8 cellular contexts compared by ENCODE assay signal in genomic region chr9:178970-179383, GRCh38. TPM values are rescaled to one million over a fixed set of nuclear protein-coding genes. Genes with fewer than 3 reads are reported as not detected.
DNase-seq lines count a peak whose midpoint lies in the region; TF ChIP-seq lines count a peak whose summit lies in the region.
"Not testable (repeated sequence)": the region's sequence is repeated elsewhere in the genome, so short reads cannot be mapped to it uniquely, and the experiment has no call there.

ZNG1A (minus strand) TSS chr9:179056; CDS start chr9:178969, 87 bp downstream.

- H3K27ac Mint-ChIP-seq in chondrocyte (ENCODE audit: unreplicated experiment) = peak within 1 kb of the TSS; percentile 45

- H3K36me3 Mint-ChIP-seq in chondrocyte (ENCODE audit: low read depth) = not testable (repeated sequence)

- TF ChIP-seq CTCF in LNCaP clone FGC (IDR thresholded peaks at IDR 0.05; ENCODE audit: control insufficient read depth, extremely low read depth, insufficient read depth); chondrocyte (IDR thresholded peaks at IDR 0.05): not testable (repeated sequence)

- intact Hi-C loops in posterior vena cava (cut with DNase I) = not testable (repeated sequence)

- H3K4me3 Mint-ChIP-seq in chondrocyte (ENCODE audit: unreplicated experiment) = peak within 1 kb of the TSS; percentile 72

- H3K4me1 Mint-ChIP-seq in chondrocyte (ENCODE audit: low read depth) = not testable (repeated sequence)

- H3K4me3 ChIP-seq in LNCaP clone FGC (ENCODE audit: low read depth, low read length) (peak within 1 kb of the TSS; percentile 50), iPS-11a (ENCODE audit: low read depth, low read length) (peak within 1 kb of the TSS; percentile 43)

- not testable (repeated sequence) for H3K27me3 Mint-ChIP-seq in chondrocyte (ENCODE audit: low read depth)

- peak; percentile 60 for DNase-seq in CD1c-positive myeloid dendritic cell (ENCODE audit: extremely low spot score)
- DNase-seq in LNCaP clone FGC (ENCODE audit: low read depth) = peak; percentile 75
- DNase-seq in SIG-M5 treated with dmso at 0.1 percent for 504 hours (lab: John Stamatoyannopoulos, UW; ENCODE audit: unreplicated experiment) = peak; percentile 19
- peak; percentile 77 for DNase-seq in activated CD8-positive, alpha-beta memory T cell treated with anti-CD3 and anti-CD28 coated beads, Interleukin-2, amount 50 U/mL, for 48 hours
- not testable (repeated sequence) for DNase-seq in chondrocyte (ENCODE audit: low spot score); posterior vena cava (ENCODE audit: low spot score)
- DNase-seq in stimulated activated CD8-positive, alpha-beta memory T cell treated with anti-CD3 and anti-CD28 coated beads, Interleukin-7, amount 100 ng/mL, for 24 hours (ENCODE audit: low read depth) = peak; percentile 33

- not testable (repeated sequence) for H3K9me3 Mint-ChIP-seq in chondrocyte (ENCODE audit: low read depth)

RNA-seq across cellular contexts. Expression of gene ZNG1A, which starts in this region (rescaled TPM):
- 19.5 to 30.4 TPM (median 25.0 TPM) in 3 replicates for total RNA-seq in chondrocyte
- total RNA-seq in posterior vena cava = 10 to 100 TPM; 26.7 to 35.7 TPM
